Comparison of ENCODE assay signal across 10 cellular contexts in genomic region chr22:45082795-45083194, GRCh38.
DNase-seq lines count a peak whose midpoint lies in the region; ATAC-seq and TF ChIP-seq lines count a peak whose summit lies in the region.
"Had no signal": no experiment of that assay in that cellular context is flagged by ENCODE, and none has a peak within 500 bp of the region (broad histone marks: within the 10 kb centered on the region; RNA-seq: fewer than 3 reads in every experiment).

No MANE protein-coding gene starts in this region.

- TF ChIP-seq CTCF in AG04449 (IDR thresholded peaks at IDR 0.05; ENCODE audit: insufficient read depth, low read length, missing control alignments) (peak; percentile 33), GM06990 (IDR thresholded peaks at IDR 0.05; ENCODE audit: insufficient read depth, low read length, poor library complexity, severe bottlenecking) (peak; percentile 44), PC-3 (conservative IDR thresholded peaks at IDR 0.05; ENCODE audit: low read depth, low read length) (peak; percentile 53), fibroblast of villous mesenchyme (IDR thresholded peaks at IDR 0.05; ENCODE audit: insufficient read depth, low read depth, low read length) (peak; percentile 43), coronary artery (IDR thresholded peaks at IDR 0.05) (no peak), body of pancreas (IDR thresholded peaks at IDR 0.05) (no peak)

- H3K79me2 ChIP-seq in PC-3 (ENCODE audit: low read length), result no peaks in the 10 kb centered on the region

- no peak for TF ChIP-seq POLR2A in body of pancreas (IDR thresholded peaks at IDR 0.05)

- H3K27me3 ChIP-seq in GM06990 (replicated peaks; ENCODE audit: control insufficient read depth, insufficient read depth, low read length) (no peaks in the 10 kb centered on the region; the same call in 1 of the 2 replicates), PC-3 (ENCODE audit: low read length) (peaks cover 4% of the 10 kb centered on the region; the same call in 1 of the 2 replicates), body of pancreas (no peaks in the 10 kb centered on the region)

- intact Hi-C loops in PC-3 (cut with micrococcal nuclease) (loop anchor here (5.0 kb wide), 2 partner anchors 105 to 260 kb away; no protein-coding TSS in a partner anchor), body of pancreas (cut with DNase I) (no loop called here)

- no peaks in the 10 kb centered on the region for H3K36me3 ChIP-seq in GM06990 (ENCODE audit: control insufficient read depth, insufficient read depth, low read length)
- H3K36me3 ChIP-seq in PC-3 (ENCODE audit: low read depth, low read length), result no peaks in the 10 kb centered on the region
- no peaks in the 10 kb centered on the region for H3K36me3 ChIP-seq in body of pancreas (replicated peaks in 1 of 2; ENCODE audit: insufficient read depth in 1 of 2, low read depth in 2 of 2)

- H2AFZ ChIP-seq in PC-3 (ENCODE audit: low read length), result no peak overlapping the region

- H3K9me2 ChIP-seq in PC-3 (replicated peaks; ENCODE audit: low read length), result no peaks in the 10 kb centered on the region

- H3F3A ChIP-seq in PC-3 (ENCODE audit: low read length, unreplicated experiment), result no peaks in the 10 kb centered on the region

- H3K4me1 ChIP-seq in PC-3 (ENCODE audit: insufficient read depth, low read length) (peaks cover 15% of the 10 kb centered on the region), body of pancreas (no peaks in the 10 kb centered on the region)

- POLR2A ChIA-PET in AG04449 (lab: Yijun Ruan, JAX) (no interaction called here), PC-3 (lab: Charles Lee; ENCODE audit: unreplicated experiment) (no interaction called here)

- no peak overlapping the region for H3K9ac ChIP-seq in PC-3 (ENCODE audit: low read length)

- H3K27ac ChIP-seq in PC-3 (ENCODE audit: low read length) (no peak overlapping the region), coronary artery (no peak overlapping the region), body of pancreas (no peak overlapping the region)

- H3K9me3 ChIP-seq in PC-3 (ENCODE audit: low read length) (no peaks in the 10 kb centered on the region), body of pancreas (no peaks in the 10 kb centered on the region)

- H4K20me1 ChIP-seq in PC-3 (ENCODE audit: low read length), result no peaks in the 10 kb centered on the region

- DNase-seq in AG04449 (ENCODE audit: low read depth, low spot score) (no peak), GM06990 (ENCODE audit: extremely low read depth, insufficient read length) (no peak), PC-3 (peak; percentile 10), fibroblast of villous mesenchyme (ENCODE audit: low read depth) (no peak), coronary artery (ENCODE audit: low spot score) (no peak), body of pancreas (no peak), DMS79 (lab: John Stamatoyannopoulos, UW) (no peak), NOMO-1 (lab: John Stamatoyannopoulos, UW; ENCODE audit: unreplicated experiment in 2 of 2) (no peak)
- DNase-seq: NCI-H2171 treated with DMSO at 0.1 percent for 48 hours, T1000 had no signal

- WGBS in body of pancreas, 2 donors, result 28 to 37% methylated on average over 8 to 9 of the region's 9 CpGs

- no peak overlapping the region for H3K4me2 ChIP-seq in PC-3 (ENCODE audit: low read length)

- ATAC-seq in PC-3 (peak; percentile 45), body of pancreas (no peak)

- H3K4me3 ChIP-seq in AG04449 (ENCODE audit: low read depth, low read length) (no peak overlapping the region), GM06990 (replicated peaks; ENCODE audit: low read depth, low read length) (no peak overlapping the region), PC-3 (ENCODE audit: low read length) (no peak overlapping the region), fibroblast of villous mesenchyme (ENCODE audit: low read depth, low read length) (no peak overlapping the region), coronary artery (no peak overlapping the region), body of pancreas (no peak overlapping the region)

- CTCF ChIA-PET in AG04449 (lab: Yijun Ruan, JAX), result interaction anchor here (1.1 to 5.9 kb wide), 4 partner anchors 10 to 107 kb away, joined by 3 to 43 read pairs (median 6); no protein-coding TSS in a partner anchor
- CTCF ChIA-PET in PC-3 (lab: Charles Lee), result no interaction called here

- BruUV-seq in PC-3 (replicated peaks; lab: Mats Ljungman, UMichigan), result no TSS peak

Comparison
In these comparisons a context has a peak if more than half of its experiments do, and no peak if none do; other contexts are left out.
1. CTCF ChIP-seq: peak in AG04449 (single experiment), GM06990 (single experiment), PC-3 (single experiment) and fibroblast of villous mesenchyme (single experiment); none in coronary artery (single experiment) and body of pancreas (0 of 7).